8 cellular contexts compared by ENCODE assay signal in genomic region chr6:153131037-153131981, GRCh38. TPM values are rescaled to one million over a fixed set of nuclear protein-coding genes. Genes with fewer than 3 reads are reported as not detected.
DNase-seq lines count a peak whose midpoint lies in the region; ATAC-seq, FAIRE-seq and TF ChIP-seq lines count a peak whose summit lies in the region.

Gene RGS17 (minus strand): TSS chr6:153131282. CDS start chr6:153044018, 87,264 bp downstream.

- peaks cover 0 to 2% of the 10 kb centered on the region in 2 donors for H3K9me3 Mint-ChIP-seq in activated T-cell treated with anti-CD3 and anti-CD28 coated beads, Interleukin-2, amount 50 U/mL, for 72 hours
- no peaks in the 10 kb centered on the region for H3K9me3 Mint-ChIP-seq in natural killer cell treated with Interleukin-12 subunit alpha and Interleukin-12 subunit beta and Interleukin-15 and Interleukin-18, amount 100 ng/mL, for 72 hours

- no peaks in the 10 kb centered on the region for H3K36me3 Mint-ChIP-seq in activated T-cell treated with anti-CD3 and anti-CD28 coated beads, Interleukin-2, amount 50 U/mL, for 72 hours (ENCODE audit: insufficient read depth in 2 of 2)
- H3K36me3 Mint-ChIP-seq in natural killer cell treated with Interleukin-12 subunit alpha and Interleukin-12 subunit beta and Interleukin-15 and Interleukin-18, amount 100 ng/mL, for 72 hours = no peaks in the 10 kb centered on the region

- H3K4me3 ChIP-seq in foreskin fibroblast (ENCODE audit: low read depth in 1 of 2, low read length in 2 of 2) = peak within 1 kb of the TSS; percentile 52 to 93

- peaks cover 14% of the 10 kb centered on the region for H3K4me1 Mint-ChIP-seq in activated T-cell treated with anti-CD3 and anti-CD28 coated beads, Interleukin-2, amount 50 U/mL, for 72 hours (ENCODE audit: low read depth)
- peaks cover 25 to 38% of the 10 kb centered on the region in 2 donors for H3K4me1 Mint-ChIP-seq in natural killer cell treated with Interleukin-12 subunit alpha and Interleukin-12 subunit beta and Interleukin-15 and Interleukin-18, amount 100 ng/mL, for 72 hours (ENCODE audit: low read depth in 2 of 2)

- no peak within 1 kb of the TSS for H3K27ac Mint-ChIP-seq in activated T-cell treated with anti-CD3 and anti-CD28 coated beads, Interleukin-2, amount 50 U/mL, for 72 hours
- peak within 1 kb of the TSS in 1 of 2 donors; percentile 62 for H3K27ac Mint-ChIP-seq in natural killer cell treated with Interleukin-12 subunit alpha and Interleukin-12 subunit beta and Interleukin-15 and Interleukin-18, amount 100 ng/mL, for 72 hours

- FAIRE-seq in urothelium cell line (lab: Jason Lieb, UNC) = peak; percentile 97

- H3K27me3 Mint-ChIP-seq in activated T-cell treated with anti-CD3 and anti-CD28 coated beads, Interleukin-2, amount 50 U/mL, for 72 hours (ENCODE audit: low read depth) = peaks cover 39% of the 10 kb centered on the region
- peaks cover 7 to 29% of the 10 kb centered on the region in 2 donors for H3K27me3 Mint-ChIP-seq in natural killer cell treated with Interleukin-12 subunit alpha and Interleukin-12 subunit beta and Interleukin-15 and Interleukin-18, amount 100 ng/mL, for 72 hours

- peak within 1 kb of the TSS; percentile 79 to 87 for H3K4me3 Mint-ChIP-seq in activated T-cell treated with anti-CD3 and anti-CD28 coated beads, Interleukin-2, amount 50 U/mL, for 72 hours
- peak within 1 kb of the TSS; percentile 89 for H3K4me3 Mint-ChIP-seq in natural killer cell treated with Interleukin-12 subunit alpha and Interleukin-12 subunit beta and Interleukin-15 and Interleukin-18, amount 100 ng/mL, for 72 hours

- TF ChIP-seq CTCF in foreskin fibroblast (IDR thresholded peaks at IDR 0.05; ENCODE audit: low read depth, low read length) = no peak

- peak; percentile 81 for ATAC-seq in Right ventricle myocardium inferior
- ATAC-seq in HG02885 (IDR thresholded peaks at IDR 0.05; ENCODE audit: poor library complexity, unreplicated experiment) = peak; percentile 42
- peak; percentile 70 for ATAC-seq in activated T-cell treated with anti-CD3 and anti-CD28 coated beads, Interleukin-2, amount 50 U/mL, for 72 hours (replicated peaks in 1 of 2)
- peak; percentile 83 to 91 for ATAC-seq in natural killer cell treated with Interleukin-12 subunit alpha and Interleukin-12 subunit beta and Interleukin-15 and Interleukin-18, amount 100 ng/mL, for 72 hours

- intact Hi-C loops in Right ventricle myocardium inferior (cut with DNase I) (no loop called here), cardiac septum (cut with DNase I) (no loop called here)

- peak; percentile 76 for DNase-seq in Right ventricle myocardium inferior (ENCODE audit: missing footprints)
- DNase-seq in cardiac septum (ENCODE audit: low spot score) = no peak
- peak; percentile 46 for DNase-seq in NCI-H2196 treated with DMSO at 0.1 percent for 48 hours (lab: John Stamatoyannopoulos, UW; ENCODE audit: unreplicated experiment)
- peak; percentile 31 to 41 for DNase-seq in activated T-cell treated with anti-CD3 and anti-CD28 coated beads, Interleukin-2, amount 50 U/mL, for 72 hours
- peak; percentile 68 to 91 for DNase-seq in foreskin fibroblast
- peak; percentile 69 for DNase-seq in natural killer cell treated with Interleukin-12 subunit alpha and Interleukin-12 subunit beta and Interleukin-15 and Interleukin-18, amount 100 ng/mL, for 72 hours (ENCODE audit: low spot score)
- peak; percentile 97 for DNase-seq in urothelium cell line (ENCODE audit: low spot score)

RNA-seq across cellular contexts. Expression of gene RGS17, which starts in this region (rescaled TPM):
- total RNA-seq in Right ventricle myocardium inferior = 0.05 TPM
- total RNA-seq in cardiac septum = 0.43 TPM
- not detected for total RNA-seq in activated T-cell treated with anti-CD3 and anti-CD28 coated beads, Interleukin-2, amount 50 U/mL, for 72 hours
- under 1 TPM; 0.26 to 0.45 TPM for total RNA-seq in natural killer cell treated with Interleukin-12 subunit alpha and Interleukin-12 subunit beta and Interleukin-15 and Interleukin-18, amount 100 ng/mL, for 72 hours

Comparison
In these comparisons a context has a peak if more than half of its experiments do, and no peak if none do; other contexts are left out.
1. Peak in DNase-seq and ATAC-seq in Right ventricle myocardium inferior; RNA of the gene not detected or under 1 TPM.
2. Peak in DNase-seq and ATAC-seq in activated T-cell treated with anti-CD3 and anti-CD28 coated beads, Interleukin-2, amount 50 U/mL, for 72 hours; RNA of the gene not detected or under 1 TPM.
3. Peak in DNase-seq and ATAC-seq in natural killer cell treated with Interleukin-12 subunit alpha and Interleukin-12 subunit beta and Interleukin-15 and Interleukin-18, amount 100 ng/mL, for 72 hours; RNA of the gene not detected or under 1 TPM.